Comparison of ENCODE assay signal across 30 cellular contexts in genomic region chr19:55362174-55362989, GRCh38. TPM values are rescaled to one million over a fixed set of nuclear protein-coding genes. Genes with fewer than 3 reads are reported as not detected.
"Had no signal": no experiment of that assay in that cellular context is flagged by ENCODE, and none has a peak within 500 bp of the region (broad histone marks: within the 10 kb centered on the region; RNA-seq: fewer than 3 reads in every experiment).

No MANE protein-coding gene starts in this region.

- H3K27ac ChIP-seq: esophagus squamous epithelium, gastrocnemius medialis, pancreas, psoas muscle, right atrium auricular region, stomach, suprapubic skin, tibial nerve, VCaP had no signal

- H3K27ac Mint-ChIP-seq: activated CD4-positive, alpha-beta T cell treated with anti-CD3 and anti-CD28 coated beads, Interleukin-2, amount 10 ng/mL, durations not matched to agents 24 days and 14 days; activated CD8-positive, alpha-beta memory T cell treated with anti-CD3 and anti-CD28 coated beads, Interleukin-2, amount 10 ng/mL, durations not matched to agents 7 days and 5 days; activated CD8-positive, alpha-beta T cell treated with anti-CD3 and anti-CD28 coated beads for 36 hours; activated naive CD4-positive, alpha-beta T cell treated with anti-CD3 and anti-CD28 coated beads, Interleukin-2, amount 10 ng/mL, durations not matched to agents 7 days and 5 days; endodermal cell; natural killer cell treated with Interleukin-12 subunit alpha and Interleukin-12 subunit beta and Interleukin-15 and Interleukin-18, amount 100 ng/mL, for 72 hours; stimulated activated effector memory CD8-positive, alpha-beta T cell treated with anti-CD3 and anti-CD28 coated beads, Interleukin-12 subunit alpha, Interleukin-12 subunit beta, amount 100 ng/mL, for 72 hours had no signal

- H3K4me3 ChIP-seq: esophagus squamous epithelium, gastrocnemius medialis, pancreas, psoas muscle, right atrium auricular region, stomach, suprapubic skin, tibial nerve had no signal

- FAIRE-seq: pancreas, urothelium cell line had no signal

- H3K27me3 ChIP-seq: pancreas, right atrium auricular region had no signal

- H3K36me3 Mint-ChIP-seq: activated CD8-positive, alpha-beta memory T cell treated with anti-CD3 and anti-CD28 coated beads, Interleukin-2, amount 10 ng/mL, durations not matched to agents 7 days and 5 days; activated naive CD4-positive, alpha-beta T cell treated with anti-CD3 and anti-CD28 coated beads, Interleukin-2, amount 10 ng/mL, durations not matched to agents 7 days and 5 days; natural killer cell treated with Interleukin-12 subunit alpha and Interleukin-12 subunit beta and Interleukin-15 and Interleukin-18, amount 100 ng/mL, for 72 hours; stimulated activated effector memory CD8-positive, alpha-beta T cell treated with anti-CD3 and anti-CD28 coated beads, Interleukin-12 subunit alpha, Interleukin-12 subunit beta, amount 100 ng/mL, for 72 hours had no signal

- DNase-seq: activated CD4-positive, alpha-beta T cell treated with anti-CD3 and anti-CD28 coated beads, Interleukin-2, amount 10 ng/mL, durations not matched to agents 24 days and 14 days; activated CD8-positive, alpha-beta memory T cell treated with anti-CD3 and anti-CD28 coated beads, Interleukin-2, amount 10 ng/mL, durations not matched to agents 7 days and 5 days; activated CD8-positive, alpha-beta T cell treated with anti-CD3 and anti-CD28 coated beads for 36 hours; activated effector memory CD4-positive, alpha-beta T cell treated with anti-CD3 and anti-CD28 coated beads, Interleukin-2, amount 50 U/mL, for 16 hours; activated naive CD4-positive, alpha-beta T cell treated with anti-CD3 and anti-CD28 coated beads, Interleukin-2, amount 10 ng/mL, durations not matched to agents 7 days and 5 days; activated T-cell treated with anti-CD3 and anti-CD28 coated beads for 4 hours; amygdala; cerebellar nuclear complex; cortex of kidney; endodermal cell; esophagus squamous epithelium; gastrocnemius medialis; hippocampal formation; left ventricle myocardium superior; mammary epithelial cell; midbrain; psoas muscle; stimulated activated CD4-positive, alpha-beta T cell treated with anti-CD3 and anti-CD28 coated beads, Interleukin-12 subunit alpha, Interleukin-12 subunit beta, amount 100 ng/mL, for 4 hours; stomach had no signal

- ATAC-seq: activated CD4-positive, CD25-positive, alpha-beta regulatory T cell treated with anti-CD3 and anti-CD28 coated beads, Interleukin-2, amount 50 U/mL, for 24 hours; activated CD8-positive, alpha-beta memory T cell treated with anti-CD3 and anti-CD28 coated beads, Interleukin-2, amount 10 ng/mL, durations not matched to agents 7 days and 5 days; activated CD8-positive, alpha-beta T cell treated with anti-CD3 and anti-CD28 coated beads for 36 hours; gastrocnemius medialis; left ventricle myocardium superior; natural killer cell treated with Interleukin-12 subunit alpha and Interleukin-12 subunit beta and Interleukin-15 and Interleukin-18, amount 100 ng/mL, for 72 hours; pancreas; psoas muscle; stimulated activated effector memory CD8-positive, alpha-beta T cell treated with anti-CD3 and anti-CD28 coated beads, Interleukin-12 subunit alpha, Interleukin-12 subunit beta, amount 100 ng/mL, for 72 hours had no signal

- H3K4me1 Mint-ChIP-seq: activated CD4-positive, alpha-beta T cell treated with anti-CD3 and anti-CD28 coated beads, Interleukin-2, amount 10 ng/mL, durations not matched to agents 24 days and 14 days; activated CD8-positive, alpha-beta memory T cell treated with anti-CD3 and anti-CD28 coated beads, Interleukin-2, amount 10 ng/mL, durations not matched to agents 7 days and 5 days; activated naive CD4-positive, alpha-beta T cell treated with anti-CD3 and anti-CD28 coated beads, Interleukin-2, amount 10 ng/mL, durations not matched to agents 7 days and 5 days; endodermal cell; stimulated activated effector memory CD8-positive, alpha-beta T cell treated with anti-CD3 and anti-CD28 coated beads, Interleukin-12 subunit alpha, Interleukin-12 subunit beta, amount 100 ng/mL, for 72 hours had no signal

- H3K4me1 ChIP-seq: esophagus squamous epithelium, gastrocnemius medialis, pancreas, psoas muscle, right atrium auricular region, stomach, suprapubic skin, tibial nerve had no signal

- H3K4me3 Mint-ChIP-seq: activated CD4-positive, alpha-beta T cell treated with anti-CD3 and anti-CD28 coated beads, Interleukin-2, amount 10 ng/mL, durations not matched to agents 24 days and 14 days; activated CD8-positive, alpha-beta memory T cell treated with anti-CD3 and anti-CD28 coated beads, Interleukin-2, amount 10 ng/mL, durations not matched to agents 7 days and 5 days; activated CD8-positive, alpha-beta T cell treated with anti-CD3 and anti-CD28 coated beads for 36 hours; activated naive CD4-positive, alpha-beta T cell treated with anti-CD3 and anti-CD28 coated beads, Interleukin-2, amount 10 ng/mL, durations not matched to agents 7 days and 5 days; endodermal cell; natural killer cell treated with Interleukin-12 subunit alpha and Interleukin-12 subunit beta and Interleukin-15 and Interleukin-18, amount 100 ng/mL, for 72 hours; stimulated activated effector memory CD8-positive, alpha-beta T cell treated with anti-CD3 and anti-CD28 coated beads, Interleukin-12 subunit alpha, Interleukin-12 subunit beta, amount 100 ng/mL, for 72 hours had no signal

- H3K9me3 ChIP-seq: esophagus squamous epithelium, gastrocnemius medialis, pancreas, psoas muscle, right atrium auricular region, stomach, suprapubic skin, tibial nerve had no signal

- H3K36me3 ChIP-seq: esophagus squamous epithelium, gastrocnemius medialis, pancreas, right atrium auricular region, stomach, suprapubic skin, tibial nerve had no signal

- H3K9me3 Mint-ChIP-seq: activated CD4-positive, alpha-beta T cell treated with anti-CD3 and anti-CD28 coated beads, Interleukin-2, amount 10 ng/mL, durations not matched to agents 24 days and 14 days; activated CD8-positive, alpha-beta T cell treated with anti-CD3 and anti-CD28 coated beads for 36 hours; activated naive CD4-positive, alpha-beta T cell treated with anti-CD3 and anti-CD28 coated beads, Interleukin-2, amount 10 ng/mL, durations not matched to agents 7 days and 5 days; endodermal cell; natural killer cell treated with Interleukin-12 subunit alpha and Interleukin-12 subunit beta and Interleukin-15 and Interleukin-18, amount 100 ng/mL, for 72 hours; stimulated activated effector memory CD8-positive, alpha-beta T cell treated with anti-CD3 and anti-CD28 coated beads, Interleukin-12 subunit alpha, Interleukin-12 subunit beta, amount 100 ng/mL, for 72 hours had no signal

RNA-seq across cellular contexts. Expression of gene GARIN5B, which starts 0.7 kb away (rescaled TPM):
- total RNA-seq: activated CD4-positive, alpha-beta T cell treated with anti-CD3 and anti-CD28 coated beads, Interleukin-2, amount 10 ng/mL, durations not matched to agents 24 days and 14 days; activated CD8-positive, alpha-beta memory T cell treated with anti-CD3 and anti-CD28 coated beads, Interleukin-2, amount 10 ng/mL, durations not matched to agents 7 days and 5 days; activated CD8-positive, alpha-beta T cell treated with anti-CD3 and anti-CD28 coated beads for 36 hours; esophagus squamous epithelium; gastrocnemius medialis; left ventricle myocardium superior; mammary epithelial cell; natural killer cell treated with Interleukin-12 subunit alpha and Interleukin-12 subunit beta and Interleukin-15 and Interleukin-18, amount 100 ng/mL, for 72 hours; pancreas; psoas muscle; right atrium auricular region; skeletal muscle tissue; stomach; suprapubic skin; T-helper 2 cell treated with Interferon-gamma antibody and Interleukin-4, amounts not matched to agents 100 ng/mL and 5 ng/mL, for 36 hours; tibial nerve had no signal
- polyA plus RNA-seq: mammary epithelial cell, pancreas, psoas muscle, stomach had no signal

RNA-seq across cellular contexts. Expression of gene COX6B2, which starts 7.9 kb away (rescaled TPM):
- total RNA-seq: activated CD8-positive, alpha-beta T cell treated with anti-CD3 and anti-CD28 coated beads for 36 hours; gastrocnemius medialis; left ventricle myocardium superior; natural killer cell treated with Interleukin-12 subunit alpha and Interleukin-12 subunit beta and Interleukin-15 and Interleukin-18, amount 100 ng/mL, for 72 hours; psoas muscle; right atrium auricular region; skeletal muscle tissue; tibial nerve had no signal

RNA-seq across cellular contexts. Expression of gene IL11, which starts 7.9 kb away (rescaled TPM):
- total RNA-seq: activated CD4-positive, alpha-beta T cell treated with anti-CD3 and anti-CD28 coated beads, Interleukin-2, amount 10 ng/mL, durations not matched to agents 24 days and 14 days; esophagus squamous epithelium; left ventricle myocardium superior; psoas muscle; skeletal muscle tissue had no signal

RNA-seq across cellular contexts. Expression of gene TMEM190, which starts 14.2 kb away (rescaled TPM):
- total RNA-seq: activated CD4-positive, alpha-beta T cell treated with anti-CD3 and anti-CD28 coated beads, Interleukin-2, amount 10 ng/mL, durations not matched to agents 24 days and 14 days; activated CD8-positive, alpha-beta memory T cell treated with anti-CD3 and anti-CD28 coated beads, Interleukin-2, amount 10 ng/mL, durations not matched to agents 7 days and 5 days; activated CD8-positive, alpha-beta T cell treated with anti-CD3 and anti-CD28 coated beads for 36 hours; esophagus squamous epithelium; gastrocnemius medialis; left ventricle myocardium superior; natural killer cell treated with Interleukin-12 subunit alpha and Interleukin-12 subunit beta and Interleukin-15 and Interleukin-18, amount 100 ng/mL, for 72 hours; pancreas; psoas muscle; right atrium auricular region; skeletal muscle tissue; stomach; suprapubic skin; T-helper 2 cell treated with Interferon-gamma antibody and Interleukin-4, amounts not matched to agents 100 ng/mL and 5 ng/mL, for 36 hours had no signal
- polyA plus RNA-seq: mammary epithelial cell, psoas muscle had no signal

RNA-seq across cellular contexts. Expression of gene TMEM238, which starts 21.7 kb away (rescaled TPM):
- total RNA-seq: skeletal muscle tissue had no signal
